Comparison of ENCODE assay signal across 8 cellular contexts in genomic region chr20:36573798-36574277, GRCh38. TPM values are rescaled to one million over a fixed set of nuclear protein-coding genes. Genes with fewer than 3 reads are reported as not detected.
DNase-seq lines count a peak whose midpoint lies in the region; TF ChIP-seq lines count a peak whose summit lies in the region.

No MANE protein-coding gene starts in this region.

- H3K27ac ChIP-seq in left ventricle myocardium inferior (replicated peaks) (peak overlapping the region; percentile 91), rectal smooth muscle tissue (ENCODE audit: low read depth, low read length) (peak overlapping the region; percentile 81)

- H3K36me3 ChIP-seq in left ventricle myocardium inferior = peaks cover 2% of the 10 kb centered on the region
- H3K36me3 ChIP-seq in rectal smooth muscle tissue (ENCODE audit: control insufficient read depth, insufficient read depth, low read length) = peaks cover 5% of the 10 kb centered on the region

- peak overlapping the region; percentile 77 for H3K27ac Mint-ChIP-seq in activated naive CD4-positive, alpha-beta T cell treated with anti-CD3 and anti-CD28 coated beads, Interleukin-2, amount 50 U/mL, for 24 hours

- DNase-seq in DMS 273 (lab: John Stamatoyannopoulos, UW; ENCODE audit: unreplicated experiment) (peak; percentile 78), DMS 273 treated with DMSO at 0.1 percent for 48 hours (lab: John Stamatoyannopoulos, UW) (no peak), NCI-H524 treated with DMSO at 0.1 percent for 48 hours (lab: John Stamatoyannopoulos, UW) (peak; percentile 12), left ventricle myocardium inferior (peak; percentile 43), NCI-H1048 (lab: John Stamatoyannopoulos, UW) (no peak), cortex of kidney (lab: John Stamatoyannopoulos, UW) (no peak)

- peak overlapping the region; percentile 75 for H3K9ac ChIP-seq in rectal smooth muscle tissue (ENCODE audit: low read length)

- H3K27me3 ChIP-seq in left ventricle myocardium inferior (ENCODE audit: low read depth) (no peaks in the 10 kb centered on the region), rectal smooth muscle tissue (ENCODE audit: control insufficient read depth, insufficient read depth, low read length) (no peaks in the 10 kb centered on the region)

- peaks cover 37% of the 10 kb centered on the region for H3K4me1 Mint-ChIP-seq in activated naive CD4-positive, alpha-beta T cell treated with anti-CD3 and anti-CD28 coated beads, Interleukin-2, amount 50 U/mL, for 24 hours

- H3K4me3 ChIP-seq in left ventricle myocardium inferior (peak overlapping the region; percentile 96), rectal smooth muscle tissue (ENCODE audit: low read length) (peak overlapping the region; percentile 71)

- intact Hi-C loops in left ventricle myocardium inferior (cut with micrococcal nuclease) = no loop called here

- peaks cover 2% of the 10 kb centered on the region for H3K36me3 Mint-ChIP-seq in activated naive CD4-positive, alpha-beta T cell treated with anti-CD3 and anti-CD28 coated beads, Interleukin-2, amount 50 U/mL, for 24 hours

- no peaks in the 10 kb centered on the region for H3K27me3 Mint-ChIP-seq in activated naive CD4-positive, alpha-beta T cell treated with anti-CD3 and anti-CD28 coated beads, Interleukin-2, amount 50 U/mL, for 24 hours

- H3K9me3 ChIP-seq in left ventricle myocardium inferior (replicated peaks) = no peaks in the 10 kb centered on the region

- H3K9me3 Mint-ChIP-seq in activated naive CD4-positive, alpha-beta T cell treated with anti-CD3 and anti-CD28 coated beads, Interleukin-2, amount 50 U/mL, for 24 hours = no peaks in the 10 kb centered on the region

- H3K4me3 Mint-ChIP-seq in activated naive CD4-positive, alpha-beta T cell treated with anti-CD3 and anti-CD28 coated beads, Interleukin-2, amount 50 U/mL, for 24 hours = peak overlapping the region; percentile 100

- H3K4me1 ChIP-seq in left ventricle myocardium inferior = peaks cover 45% of the 10 kb centered on the region
- peaks cover 11% of the 10 kb centered on the region for H3K4me1 ChIP-seq in rectal smooth muscle tissue (ENCODE audit: control insufficient read depth, insufficient read depth, low read length)

- TF ChIP-seq CTCF in left ventricle myocardium inferior (IDR thresholded peaks at IDR 0.05; ENCODE audit: borderline replicate concordance) = no peak

RNA-seq across cellular contexts. Expression of gene TGIF2, which starts 0.4 kb away (rescaled TPM):
- 5.8 TPM for total RNA-seq in left ventricle myocardium inferior

RNA-seq across cellular contexts. Expression of gene RAB5IF, which starts 31.7 kb away (rescaled TPM):
- 56.5 TPM for total RNA-seq in left ventricle myocardium inferior

RNA-seq across cellular contexts. Expression of gene MYL9, which starts 32.5 kb away (rescaled TPM):
- 1,345 TPM for total RNA-seq in left ventricle myocardium inferior

Comparison
In these comparisons a context has a peak if more than half of its experiments do, and no peak if none do; other contexts are left out.
1. DNase-seq: peak in DMS 273 (single experiment), NCI-H524 treated with DMSO at 0.1 percent for 48 hours (single experiment) and left ventricle myocardium inferior (single experiment); none in DMS 273 treated with DMSO at 0.1 percent for 48 hours (single experiment), NCI-H1048 (single experiment) and cortex of kidney (single experiment).